Comparison of ENCODE assay signal across 15 cellular contexts in the genomic region with DNA sequence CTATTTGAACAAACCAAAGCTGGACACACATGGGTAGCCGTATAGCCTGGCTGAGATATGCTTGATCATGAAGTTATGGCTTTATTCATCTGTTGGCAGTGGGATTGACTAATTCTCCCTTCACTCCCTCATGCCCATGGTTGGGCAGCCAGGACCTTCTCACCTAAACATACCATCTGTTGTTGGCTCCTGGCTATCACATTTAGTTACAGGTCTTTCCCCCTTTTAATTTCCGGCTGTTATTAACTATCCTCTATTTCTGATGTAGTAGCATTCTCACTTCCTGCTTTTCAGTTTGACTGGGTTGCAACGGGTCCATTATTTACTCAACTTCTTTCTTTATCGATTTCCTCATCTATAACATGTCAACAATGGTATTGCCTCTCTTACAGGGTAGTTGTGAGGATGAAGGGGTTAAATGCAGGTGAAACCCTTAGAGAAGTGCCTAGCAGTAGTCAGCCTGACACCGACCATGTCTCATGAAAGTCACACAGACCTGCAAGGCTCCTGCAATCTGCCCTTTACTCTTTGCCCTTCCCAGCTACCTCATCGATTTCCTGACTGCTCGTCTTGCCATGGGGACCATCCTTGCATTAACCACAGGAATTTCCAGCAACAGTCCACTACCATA. TPM values are rescaled to one million over a fixed set of nuclear protein-coding genes. Genes with fewer than 3 reads are reported as not detected.
DNase-seq lines count a peak whose midpoint lies in the region; ATAC-seq and TF ChIP-seq lines count a peak whose summit lies in the region.
"Had no signal": no experiment of that assay in that cellular context is flagged by ENCODE, and none has a peak within 500 bp of the region (broad histone marks: within the 10 kb centered on the region; RNA-seq: fewer than 3 reads in every experiment).

No MANE protein-coding gene starts in this region.

- no peak overlapping the region for H3K27ac Mint-ChIP-seq in T-cell
- H3K27ac Mint-ChIP-seq: activated naive CD8-positive, alpha-beta T cell had no signal

- ATAC-seq in HG02759 (IDR thresholded peaks at IDR 0.05; ENCODE audit: unreplicated experiment): peak; percentile 66
- peak; percentile 28 for ATAC-seq in mucosa of descending colon
- no peak for ATAC-seq in T-cell (replicated peaks in 1 of 4)
- ATAC-seq in GM21526 (IDR thresholded peaks at IDR 0.05; ENCODE audit: low FRiP score, unreplicated experiment): no peak
- ATAC-seq: sciatic nerve, SK-N-SH treated with all-trans-retinoic acid at 6 μM for 48 hours had no signal

- H3K27me3 ChIP-seq in DOHH2 (ENCODE audit: control insufficient read depth, low read length): no peaks in the 10 kb centered on the region
- H3K27me3 ChIP-seq: suprapubic skin had no signal

- H3K9me3 ChIP-seq in DOHH2 (ENCODE audit: control insufficient read depth, insufficient read depth, low read length): no peaks in the 10 kb centered on the region
- H3K9me3 ChIP-seq in mucosa of descending colon: no peaks in the 10 kb centered on the region
- H3K9me3 ChIP-seq: suprapubic skin had no signal

- no peaks in the 10 kb centered on the region for H3K36me3 Mint-ChIP-seq in T-cell
- H3K36me3 Mint-ChIP-seq: activated naive CD8-positive, alpha-beta T cell had no signal

- DNase-seq in NAMALWA (ENCODE audit: low spot score) (peak; percentile 64), mucosa of descending colon (no peak), DMS153 treated with DMSO at 0.1 percent for 48 hours (lab: John Stamatoyannopoulos, UW; ENCODE audit: unreplicated experiment) (no peak), T-cell (no peak), GM19240 (ENCODE audit: insufficient read length, low spot score) (no peak)
- DNase-seq: activated T-cell treated with anti-CD3 and anti-CD28 coated beads, Interleukin-2, amount 50 U/mL, for 1 hour; NCI-H748 treated with DMSO at 0.1 percent for 48 hours; stimulated activated CD4-positive, alpha-beta T cell treated with anti-CD3 and anti-CD28 coated beads, Interleukin-2, amount 100 ng/mL, for 24 hours had no signal

- no peak for TF ChIP-seq CTCF in DOHH2 (IDR thresholded peaks at IDR 0.05; ENCODE audit: low read depth, low read length, poor library complexity, severe bottlenecking)
- TF ChIP-seq CTCF in mucosa of descending colon (IDR thresholded peaks at IDR 0.05): no peak

- H3K4me3 ChIP-seq in DOHH2 (ENCODE audit: low read length): peak overlapping the region; percentile 49
- H3K4me3 ChIP-seq in mucosa of descending colon: no peak overlapping the region
- H3K4me3 ChIP-seq: suprapubic skin had no signal

- no peaks in the 10 kb centered on the region for H4K20me1 ChIP-seq in DOHH2 (ENCODE audit: control insufficient read depth, insufficient read depth, low read depth, low read length)

- CTCF ChIA-PET in T-cell (lab: Charles Lee): no interaction called here

- no peak overlapping the region for H3K4me3 Mint-ChIP-seq in T-cell
- H3K4me3 Mint-ChIP-seq: activated naive CD8-positive, alpha-beta T cell had no signal

- H3K9me3 Mint-ChIP-seq in T-cell: peaks cover 0 to 3% (median 0%) of the 10 kb centered on the region in 3 donors

- no peaks in the 10 kb centered on the region for H3K9me2 ChIP-seq in DOHH2 (replicated peaks; ENCODE audit: control insufficient read depth, low read length)

- H3K36me3 ChIP-seq in DOHH2 (ENCODE audit: control insufficient read depth, low read length) (no peaks in the 10 kb centered on the region), mucosa of descending colon (ENCODE audit: low read depth) (no peaks in the 10 kb centered on the region)
- H3K36me3 ChIP-seq: suprapubic skin had no signal

- H3K4me1 ChIP-seq in DOHH2 (ENCODE audit: control insufficient read depth, low read length): peaks cover 72% of the 10 kb centered on the region
- peaks cover 24% of the 10 kb centered on the region for H3K4me1 ChIP-seq in mucosa of descending colon (ENCODE audit: low read depth)
- H3K4me1 ChIP-seq: suprapubic skin had no signal

- H3K27ac ChIP-seq in DOHH2 (ENCODE audit: low read depth, low read length): peak overlapping the region; percentile 82
- H3K27ac ChIP-seq: suprapubic skin had no signal

- peaks cover 7% of the 10 kb centered on the region for H3F3A ChIP-seq in DOHH2 (ENCODE audit: control insufficient read depth, insufficient read depth)

- intact Hi-C loops in mucosa of descending colon (cut with DNase I, micrococcal nuclease): no loop called here

- no peaks in the 10 kb centered on the region for H3K79me2 ChIP-seq in DOHH2 (ENCODE audit: control insufficient read depth, low read length)

- POLR2A ChIA-PET in T-cell (lab: Charles Lee): no interaction called here

- peak overlapping the region; percentile 67 for H3K4me2 ChIP-seq in DOHH2 (ENCODE audit: low read length)

- peaks cover 0 to 6% (median 0%) of the 10 kb centered on the region in 3 donors for H3K4me1 Mint-ChIP-seq in T-cell

- peaks cover 0 to 14% of the 10 kb centered on the region in 2 donors for H3K27me3 Mint-ChIP-seq in T-cell

RNA-seq across cellular contexts. Expression of gene PPP1R14C, which starts 42.1 kb away (rescaled TPM):
- total RNA-seq in mucosa of descending colon (10 to 100 TPM; 11.1 to 33.5 (median 25.2) TPM), T-cell (not detected)

Comparison
In these comparisons a context has a peak if more than half of its experiments do, and no peak if none do; other contexts are left out.
1. ATAC-seq: peak in HG02759 (single experiment) and mucosa of descending colon (single experiment); none in T-cell (0 of 4) and GM21526 (single experiment).
2. RNA of gene PPP1R14C, which starts 42.1 kb away (total RNA-seq): 11.1 to 33.5 TPM in mucosa of descending colon; not detected in T-cell; every median in the first group is over 10 times any median in the second.